Comparison of ENCODE assay signal across 9 cellular contexts in genomic region chr12:47949441-47950341, GRCh38. TPM values are rescaled to one million over a fixed set of nuclear protein-coding genes. Genes with fewer than 3 reads are reported as not detected.
DNase-seq lines count a peak whose midpoint lies in the region; ATAC-seq and TF ChIP-seq lines count a peak whose summit lies in the region.
"Had no signal": no experiment of that assay in that cellular context is flagged by ENCODE, and none has a peak within 500 bp of the region (broad histone marks: within the 10 kb centered on the region; RNA-seq: fewer than 3 reads in every experiment).

No MANE protein-coding gene starts in this region.

- peaks cover 43% of the 10 kb centered on the region for H3K4me1 ChIP-seq in suprapubic skin

- peaks cover 12% of the 10 kb centered on the region for H3K4me1 Mint-ChIP-seq in activated CD4-positive, alpha-beta memory T cell treated with anti-CD3 and anti-CD28 coated beads, Interleukin-2, amount 10 ng/mL, durations not matched to agents 7 days and 5 days

- H3K36me3 Mint-ChIP-seq in activated CD4-positive, alpha-beta memory T cell treated with anti-CD3 and anti-CD28 coated beads, Interleukin-2, amount 10 ng/mL, durations not matched to agents 7 days and 5 days (ENCODE audit: low read depth): no peaks in the 10 kb centered on the region

- no peaks in the 10 kb centered on the region for H3K36me3 ChIP-seq in suprapubic skin

- H3K9me3 Mint-ChIP-seq in activated CD4-positive, alpha-beta memory T cell treated with anti-CD3 and anti-CD28 coated beads, Interleukin-2, amount 10 ng/mL, durations not matched to agents 7 days and 5 days: no peaks in the 10 kb centered on the region

- no peak overlapping the region for H3K4me3 Mint-ChIP-seq in activated CD4-positive, alpha-beta memory T cell treated with anti-CD3 and anti-CD28 coated beads, Interleukin-2, amount 10 ng/mL, durations not matched to agents 7 days and 5 days

- 33% methylated on average over 32 of the region's 32 CpGs for WGBS in suprapubic skin

- no peak for TF ChIP-seq POLR2A in suprapubic skin (IDR thresholded peaks at IDR 0.05)

- H3K27me3 Mint-ChIP-seq in activated CD4-positive, alpha-beta memory T cell treated with anti-CD3 and anti-CD28 coated beads, Interleukin-2, amount 10 ng/mL, durations not matched to agents 7 days and 5 days: peaks cover 16% of the 10 kb centered on the region

- H3K9me3 ChIP-seq in suprapubic skin: no peaks in the 10 kb centered on the region

- TF ChIP-seq EP300 in suprapubic skin (IDR thresholded peaks at IDR 0.05): no peak

- H3K4me3 ChIP-seq in suprapubic skin: no peak overlapping the region

- peak; percentile 40 to 85 for TF ChIP-seq CTCF in suprapubic skin (IDR thresholded peaks at IDR 0.05)

- POLR2A ChIA-PET in activated CD4-positive, alpha-beta memory T cell treated with anti-CD3 and anti-CD28 coated beads, Interleukin-2, amount 10 ng/mL, durations not matched to agents 7 days and 5 days (lab: Charles Lee): interaction anchor here (1.5 kb wide), 1 partner anchor 79 kb away, joined by 4 read pairs; no protein-coding TSS in a partner anchor

- no peaks in the 10 kb centered on the region for H3K27me3 ChIP-seq in suprapubic skin

- H3K27ac ChIP-seq in epithelial cell of prostate (peak overlapping the region; percentile 56), suprapubic skin (peak overlapping the region; percentile 28)

- peak; percentile 92 for DNase-seq in DMS53 treated with DMSO at 0.1 percent for 48 hours (lab: John Stamatoyannopoulos, UW; ENCODE audit: unreplicated experiment)
- DNase-seq in NCI-H82 (lab: John Stamatoyannopoulos, UW): peak; percentile 85
- DNase-seq in activated CD4-positive, alpha-beta memory T cell treated with anti-CD3 and anti-CD28 coated beads, Interleukin-2, amount 10 ng/mL, durations not matched to agents 7 days and 5 days: peak; percentile 62
- DNase-seq in epithelial cell of prostate (ENCODE audit: low read depth, low spot score): peak; percentile 18
- peak; percentile 28 for DNase-seq in midbrain (lab: John Stamatoyannopoulos, UW)
- peak; percentile 85 to 92 for DNase-seq in suprapubic skin (ENCODE audit: low spot score in 2 of 2)

- peak; percentile 79 for ATAC-seq in HG03354 (IDR thresholded peaks at IDR 0.05; ENCODE audit: poor library complexity, severe bottlenecking, unreplicated experiment)
- no peak for ATAC-seq in GM19328 (IDR thresholded peaks at IDR 0.05; ENCODE audit: unreplicated experiment)

- CTCF ChIA-PET in activated CD4-positive, alpha-beta memory T cell treated with anti-CD3 and anti-CD28 coated beads, Interleukin-2, amount 10 ng/mL, durations not matched to agents 7 days and 5 days (lab: Charles Lee): interaction anchor here (0.6 to 2.2 kb wide), 28 partner anchors 9 to 249 kb away, joined by 3 to 14 read pairs (median 4); partner anchors contain the start of genes TMEM106C and VDR

- H3K27ac Mint-ChIP-seq in activated CD4-positive, alpha-beta memory T cell treated with anti-CD3 and anti-CD28 coated beads, Interleukin-2, amount 10 ng/mL, durations not matched to agents 7 days and 5 days: no peak overlapping the region

RNA-seq across cellular contexts. Expression of gene TMEM106C, which starts 13.7 kb away (rescaled TPM):
- total RNA-seq in activated CD4-positive, alpha-beta memory T cell treated with anti-CD3 and anti-CD28 coated beads, Interleukin-2, amount 10 ng/mL, durations not matched to agents 7 days and 5 days: 100 to 1,000 TPM; 139 to 141 TPM
- total RNA-seq in suprapubic skin: 10 to 100 TPM; 36.8 to 52.9 (median 46.5) TPM

RNA-seq across cellular contexts. Expression of gene VDR, which starts 44.9 kb away (rescaled TPM):
- 10 to 100 TPM; 62.9 to 65.5 TPM for total RNA-seq in activated CD4-positive, alpha-beta memory T cell treated with anti-CD3 and anti-CD28 coated beads, Interleukin-2, amount 10 ng/mL, durations not matched to agents 7 days and 5 days
- total RNA-seq in suprapubic skin: 10 to 100 TPM; 36.7 to 47.9 (median 41.2) TPM

RNA-seq across cellular contexts. Expression of gene COL2A1, which starts 54.6 kb away (rescaled TPM):
- total RNA-seq in activated CD4-positive, alpha-beta memory T cell treated with anti-CD3 and anti-CD28 coated beads, Interleukin-2, amount 10 ng/mL, durations not matched to agents 7 days and 5 days: not detected
- total RNA-seq in suprapubic skin: not detected
- total RNA-seq: activated CD8-positive, alpha-beta memory T cell treated with anti-CD3 and anti-CD28 coated beads for 36 hours had no signal

Comparison
In these comparisons a context has a peak if more than half of its experiments do, and no peak if none do; other contexts are left out.
1. DNase-seq: peak in every context shown above with its lines; median percentile 92 in DMS53 treated with DMSO at 0.1 percent for 48 hours; 88 in suprapubic skin; 85 in NCI-H82; 62 in activated CD4-positive, alpha-beta memory T cell treated with anti-CD3 and anti-CD28 coated beads, Interleukin-2, amount 10 ng/mL, durations not matched to agents 7 days and 5 days; 28 in midbrain; 18 in epithelial cell of prostate.